1 cellular context compared by ENCODE assay signal in genomic region chr4:177441061-177441802, GRCh38.
TF ChIP-seq lines count a peak whose summit lies in the region.

No MANE protein-coding gene starts in this region.

TF ChIP-seq in K562, 482 proteins besides CTCF, POLR2A, EP300 and RAD21 (continued from another document and continues in another):
- TF ChIP-seq ATF4 (CRISPR knock-in tag; IDR thresholded peaks at IDR 0.05) (peak; percentile 89), DEAF1 (CRISPR knock-in tag; IDR thresholded peaks at IDR 0.05) (no peak), XRCC3 (IDR thresholded peaks at IDR 0.05) (no peak), CBFB (CRISPR knock-in tag; IDR thresholded peaks at IDR 0.05) (no peak), RAD51 (IDR thresholded peaks at IDR 0.05; ENCODE audit: borderline replicate concordance, low read depth) (no peak), SP1 (CRISPR knock-in tag; IDR thresholded peaks at IDR 0.05) (no peak), NR2F6 (CRISPR knock-in tag; IDR thresholded peaks at IDR 0.05) (no peak), ZNF224 (CRISPR knock-in tag; IDR thresholded peaks at IDR 0.05) (no peak), SFPQ (IDR thresholded peaks at IDR 0.05; ENCODE audit: low read depth, low read length) (no peak), E4F1 (CRISPR knock-in tag; IDR thresholded peaks at IDR 0.05; ENCODE audit: borderline replicate concordance) (peak; percentile 43; the same call in 1 of the 2 replicates), MGA (IDR thresholded peaks at IDR 0.05) (peak; percentile 36; the same call in 1 of the 2 replicates), ARID3A (IDR thresholded peaks at IDR 0.05; ENCODE audit: borderline replicate concordance, low read depth, low read length) (no peak), TARDBP (IDR thresholded peaks at IDR 0.05) (no peak), GATAD2B (IDR thresholded peaks at IDR 0.05; ENCODE audit: borderline replicate concordance) (no peak), ZNF23 (CRISPR knock-in tag; IDR thresholded peaks at IDR 0.05) (no peak), NFYB (IDR thresholded peaks at IDR 0.05; ENCODE audit: extremely low read depth, insufficient read length) (no peak), KLF10 (CRISPR knock-in tag; IDR thresholded peaks at IDR 0.05) (no peak), CBX5 (IDR thresholded peaks at IDR 0.05; ENCODE audit: borderline replicate concordance, low read depth) (no peak), ZNF75A (CRISPR knock-in tag; IDR thresholded peaks at IDR 0.05) (no peak), ZKSCAN1 (IDR thresholded peaks at IDR 0.05; ENCODE audit: low read depth, low read length) (no peak), MIER1 (IDR thresholded peaks at IDR 0.05; ENCODE audit: low read depth) (no peak), ZNF408 (CRISPR knock-in tag; IDR thresholded peaks at IDR 0.05; ENCODE audit: low read depth) (no peak), ZFP36 (IDR thresholded peaks at IDR 0.05; ENCODE audit: low read depth, low read length, partially characterized antibody) (peak; percentile 94), NCOA6 (IDR thresholded peaks at IDR 0.05) (no peak), ID3 (CRISPR knock-in tag; IDR thresholded peaks at IDR 0.05) (no peak), ID3 (tag; IDR thresholded peaks at IDR 0.05) (no peak), RB1 (IDR thresholded peaks at IDR 0.05; ENCODE audit: low read depth) (no peak), MYBL2 (IDR thresholded peaks at IDR 0.05; ENCODE audit: low read depth) (0 out of 2 replicates have a peak, but pooled peaks have one; percentile 32), MYBL2 (CRISPR knock-in tag; IDR thresholded peaks at IDR 0.05; ENCODE audit: borderline replicate concordance) (no peak), ZNF174 (CRISPR knock-in tag; IDR thresholded peaks at IDR 0.05) (no peak), MCM5 (IDR thresholded peaks at IDR 0.05; ENCODE audit: low read depth) (no peak), ZNF347 (CRISPR knock-in tag; IDR thresholded peaks at IDR 0.05; ENCODE audit: low read depth) (no peak), CBX3 (IDR thresholded peaks at IDR 0.05; ENCODE audit: borderline replicate concordance in 1 of 2, low read length in 2 of 2) (no peak), FOXM1 (IDR thresholded peaks at IDR 0.05; ENCODE audit: low read depth) (0 out of 2 replicates have a peak, but pooled peaks have one; percentile 47), FOXM1 (CRISPR knock-in tag; IDR thresholded peaks at IDR 0.05; ENCODE audit: low read depth) (no peak), E2F5 (CRISPR knock-in tag; IDR thresholded peaks at IDR 0.05) (no peak), ZFP30 (CRISPR knock-in tag; IDR thresholded peaks at IDR 0.05; ENCODE audit: borderline replicate concordance) (no peak), DLX4 (CRISPR knock-in tag; IDR thresholded peaks at IDR 0.05) (no peak), SPI1 (IDR thresholded peaks at IDR 0.05; ENCODE audit: borderline replicate concordance, low read depth, low read length) (no peak)
